Comparison of ENCODE assay signal across 16 cellular contexts in genomic region chr2:129379411-129379810, GRCh38.
DNase-seq lines count a peak whose midpoint lies in the region; ATAC-seq, FAIRE-seq and TF ChIP-seq lines count a peak whose summit lies in the region.
"Had no signal": no experiment of that assay in that cellular context is flagged by ENCODE, and none has a peak within 500 bp of the region (broad histone marks: within the 10 kb centered on the region; RNA-seq: fewer than 3 reads in every experiment).

No MANE protein-coding gene starts in this region.

- FAIRE-seq in GM12891 (lab: Jason Lieb, UNC) = no peak
- FAIRE-seq: colon, H54, urothelium cell line had no signal

- DNase-seq in GM12891 (ENCODE audit: insufficient read length, low spot score) = no peak
- DNase-seq in amniotic stem cell (lab: John Stamatoyannopoulos, UW) = no peak
- no peak for DNase-seq in COLO829 (ENCODE audit: low spot score)
- DNase-seq in T-helper 2 cell = no peak
- DNase-seq: activated CD4-positive, alpha-beta T cell treated with anti-CD3 and anti-CD28 coated beads, Interleukin-2, amount 50 U/mL, for 4 hours; anterior cingulate cortex; NCI-H1105; nucleus accumbens; stimulated activated naive CD4-positive, alpha-beta T cell had no signal

- no peak for TF ChIP-seq POLR2A in GM12891 (IDR thresholded peaks at IDR 0.05; ENCODE audit: low read depth, low read length)

- ATAC-seq in GM19372 (IDR thresholded peaks at IDR 0.05; ENCODE audit: low read depth, unreplicated experiment) (peak; percentile 72), HG02798 (IDR thresholded peaks at IDR 0.05; ENCODE audit: poor library complexity, unreplicated experiment) (peak; percentile 60), HG03469 (IDR thresholded peaks at IDR 0.05; ENCODE audit: unreplicated experiment) (peak; percentile 56), GM21526 (IDR thresholded peaks at IDR 0.05; ENCODE audit: low FRiP score, unreplicated experiment) (no peak)

TF ChIP-seq in GM12891, 5 proteins besides CTCF, POLR2A, EP300 and RAD21:
- TF ChIP-seq POLR2AphosphoS5 (IDR thresholded peaks at IDR 0.05; ENCODE audit: low read depth, low read length) (no peak), SPI1 (IDR thresholded peaks at IDR 0.05; ENCODE audit: low read depth, low read length) (peak; percentile 73), POU2F2 (IDR thresholded peaks at IDR 0.05; ENCODE audit: low read depth, low read length) (no peak), TAF1 (IDR thresholded peaks at IDR 0.05; ENCODE audit: low read depth, low read length) (no peak), PAX5 (IDR thresholded peaks at IDR 0.05; ENCODE audit: insufficient read depth, low read length, severe bottlenecking) (no peak)
